ENCODE assay signal across 15 cellular contexts in genomic region chr9:91073049-91073810, GRCh38.
A peak's percentile ranks its signal among the peaks of the same experiment; 100 is the strongest.
DNase-seq lines count a peak whose midpoint lies in the region; ATAC-seq and TF ChIP-seq lines count a peak whose summit lies in the region.
"Had no signal": no experiment of that assay in that cellular context is flagged by ENCODE, and none has a peak within 500 bp of the region (broad histone marks: within the 10 kb centered on the region; RNA-seq: fewer than 3 reads in every experiment).

No MANE protein-coding gene starts in this region.

- H3K4me3 Mint-ChIP-seq in central memory CD8-positive, alpha-beta T cell = no peak overlapping the region
- H3K4me3 Mint-ChIP-seq in osteocyte (ENCODE audit: unreplicated experiment) = peak overlapping the region; percentile 33

- ATAC-seq in central memory CD8-positive, alpha-beta T cell (replicated peaks; ENCODE audit: extremely low read depth, poor library complexity, severe bottlenecking) = no peak
- ATAC-seq in HG03469 (IDR thresholded peaks at IDR 0.05; ENCODE audit: unreplicated experiment) = no peak

- peak; percentile 44 for DNase-seq in NCI-H510A treated with DMSO at 0.1 percent for 48 hours (lab: John Stamatoyannopoulos, UW)
- no peak for DNase-seq in NCI-H510A (lab: John Stamatoyannopoulos, UW)
- DNase-seq in NCI-H128 (lab: John Stamatoyannopoulos, UW; ENCODE audit: unreplicated experiment) = peak; percentile 2
- no peak for DNase-seq in central memory CD8-positive, alpha-beta T cell (ENCODE audit: low spot score in 2 of 2)
- no peak for DNase-seq in osteocyte (ENCODE audit: extremely low spot score, unreplicated experiment)
- DNase-seq in hypothalamus (lab: John Stamatoyannopoulos, UW) = no peak
- DNase-seq in stimulated activated CD8-positive, alpha-beta memory T cell treated with anti-CD3 and anti-CD28 coated beads, Interleukin-4, amount 100 ng/mL, for 48 hours = no peak
- DNase-seq: activated naive CD4-positive, alpha-beta T cell; effector CD4-positive, alpha-beta T cell; MV-4-11; NCI-H2171 treated with DMSO at 0.1 percent for 48 hours; nucleus accumbens; RPMI8226; sigmoid colon had no signal

- no peaks in the 10 kb centered on the region for H3K9me3 Mint-ChIP-seq in central memory CD8-positive, alpha-beta T cell
- H3K9me3 Mint-ChIP-seq in osteocyte (ENCODE audit: unreplicated experiment) = no peaks in the 10 kb centered on the region

- peaks cover 21% of the 10 kb centered on the region for H3K4me1 Mint-ChIP-seq in central memory CD8-positive, alpha-beta T cell
- H3K4me1 Mint-ChIP-seq in osteocyte (ENCODE audit: unreplicated experiment) = peaks cover 58% of the 10 kb centered on the region

- TF ChIP-seq CTCF in osteocyte (IDR thresholded peaks at IDR 0.05) = no peak

- peaks cover 1% of the 10 kb centered on the region for H3K36me3 Mint-ChIP-seq in central memory CD8-positive, alpha-beta T cell (ENCODE audit: insufficient read depth)
- H3K36me3 Mint-ChIP-seq in osteocyte (ENCODE audit: unreplicated experiment) = no peaks in the 10 kb centered on the region

- peak overlapping the region; percentile 50 for H3K27ac Mint-ChIP-seq in central memory CD8-positive, alpha-beta T cell (ENCODE audit: low read depth)
- H3K27ac Mint-ChIP-seq in osteocyte (ENCODE audit: unreplicated experiment) = no peak overlapping the region

- no peaks in the 10 kb centered on the region for H3K27me3 Mint-ChIP-seq in central memory CD8-positive, alpha-beta T cell
- H3K27me3 Mint-ChIP-seq in osteocyte (ENCODE audit: unreplicated experiment) = no peaks in the 10 kb centered on the region

Comparison
In these comparisons a context has a peak if more than half of its experiments do, and no peak if none do; other contexts are left out.
1. DNase-seq: peak in NCI-H510A treated with DMSO at 0.1 percent for 48 hours (single experiment) and NCI-H128 (single experiment); none in NCI-H510A (single experiment), central memory CD8-positive, alpha-beta T cell (0 of 2), osteocyte (single experiment), hypothalamus (0 of 51) and stimulated activated CD8-positive, alpha-beta memory T cell treated with anti-CD3 and anti-CD28 coated beads, Interleukin-4, amount 100 ng/mL, for 48 hours (single experiment).